1 cellular context compared by ENCODE assay signal in the genomic region with DNA sequence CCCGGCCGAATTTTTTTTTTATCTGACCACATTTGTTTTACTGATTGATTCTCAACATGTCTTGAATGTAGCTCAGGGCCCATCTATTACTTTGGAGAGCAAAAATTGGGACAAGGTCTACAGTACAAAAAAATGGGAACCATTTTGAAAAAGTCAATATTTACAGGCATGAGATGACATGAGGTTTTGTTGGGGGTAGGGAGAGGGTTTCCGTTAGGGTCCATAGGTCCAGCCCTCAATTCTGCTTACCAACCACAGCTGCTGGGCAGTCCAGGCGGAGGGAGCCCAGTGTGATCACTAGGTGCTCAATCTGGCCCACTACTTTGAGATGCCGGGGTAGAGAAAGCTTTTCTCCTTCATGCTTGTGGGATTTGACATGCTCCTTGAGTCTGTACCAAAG.
TF ChIP-seq lines count a peak whose summit lies in the region.

No MANE protein-coding gene starts in this region.

TF ChIP-seq in HepG2, 621 proteins besides CTCF, POLR2A, EP300 and RAD21 (continues in another document):
- TF ChIP-seq SIN3A (IDR thresholded peaks at IDR 0.05; ENCODE audit: borderline replicate concordance, low read depth, low read length) (no peak), ETV5 (CRISPR knock-in tag; IDR thresholded peaks at IDR 0.05; ENCODE audit: borderline replicate concordance) (peak; percentile 26; the same call in 1 of the 2 replicates), TEAD3 (CRISPR knock-in tag; optimal IDR thresholded peaks at IDR 0.05; ENCODE audit: borderline replicate concordance) (peak; percentile 39), LCORL (IDR thresholded peaks at IDR 0.05) (no peak), LCORL (CRISPR knock-in tag; IDR thresholded peaks at IDR 0.05) (peak; percentile 57; the same call in 1 of the 2 replicates), FOXP1 (IDR thresholded peaks at IDR 0.05) (no peak), FOXP1 (CRISPR knock-in tag; IDR thresholded peaks at IDR 0.05) (peak; percentile 25; the same call in 1 of the 2 replicates), KDM6A (CRISPR knock-in tag; IDR thresholded peaks at IDR 0.05; ENCODE audit: low read depth) (0 out of 2 replicates have a peak, but pooled peaks have one; percentile 45), SOX5 (CRISPR knock-in tag; IDR thresholded peaks at IDR 0.05; ENCODE audit: borderline replicate concordance) (0 out of 2 replicates have a peak, but pooled peaks have one; percentile 26), MED1 (CRISPR knock-in tag; IDR thresholded peaks at IDR 0.05) (0 out of 2 replicates have a peak, but pooled peaks have one; percentile 35), ZSCAN25 (CRISPR knock-in tag; IDR thresholded peaks at IDR 0.05) (peak; percentile 52; the same call in 1 of the 2 replicates), GABPA (IDR thresholded peaks at IDR 0.05; ENCODE audit: low read depth, low read length) (no peak), GABPA (CRISPR knock-in tag; IDR thresholded peaks at IDR 0.05; ENCODE audit: low read depth) (peak; percentile 44; the same call in 1 of the 2 replicates), IRF2 (CRISPR knock-in tag; IDR thresholded peaks at IDR 0.05) (0 out of 2 replicates have a peak, but pooled peaks have one; percentile 17), ARID5B (CRISPR knock-in tag; IDR thresholded peaks at IDR 0.05) (peak; percentile 42), FOXA1 (IDR thresholded peaks at IDR 0.05) (no peak), FOXA1 (CRISPR knock-in tag; IDR thresholded peaks at IDR 0.05) (peak; percentile 46; the same call in 1 of the 2 replicates), ZFP41 (CRISPR knock-in tag; IDR thresholded peaks at IDR 0.05; ENCODE audit: borderline replicate concordance) (no peak), ZFAT (CRISPR knock-in tag; conservative IDR thresholded peaks at IDR 0.05) (no peak), PAXIP1 (CRISPR knock-in tag; conservative IDR thresholded peaks at IDR 0.05) (peak; percentile 86)
- TF ChIP-seq, protein P1, sequence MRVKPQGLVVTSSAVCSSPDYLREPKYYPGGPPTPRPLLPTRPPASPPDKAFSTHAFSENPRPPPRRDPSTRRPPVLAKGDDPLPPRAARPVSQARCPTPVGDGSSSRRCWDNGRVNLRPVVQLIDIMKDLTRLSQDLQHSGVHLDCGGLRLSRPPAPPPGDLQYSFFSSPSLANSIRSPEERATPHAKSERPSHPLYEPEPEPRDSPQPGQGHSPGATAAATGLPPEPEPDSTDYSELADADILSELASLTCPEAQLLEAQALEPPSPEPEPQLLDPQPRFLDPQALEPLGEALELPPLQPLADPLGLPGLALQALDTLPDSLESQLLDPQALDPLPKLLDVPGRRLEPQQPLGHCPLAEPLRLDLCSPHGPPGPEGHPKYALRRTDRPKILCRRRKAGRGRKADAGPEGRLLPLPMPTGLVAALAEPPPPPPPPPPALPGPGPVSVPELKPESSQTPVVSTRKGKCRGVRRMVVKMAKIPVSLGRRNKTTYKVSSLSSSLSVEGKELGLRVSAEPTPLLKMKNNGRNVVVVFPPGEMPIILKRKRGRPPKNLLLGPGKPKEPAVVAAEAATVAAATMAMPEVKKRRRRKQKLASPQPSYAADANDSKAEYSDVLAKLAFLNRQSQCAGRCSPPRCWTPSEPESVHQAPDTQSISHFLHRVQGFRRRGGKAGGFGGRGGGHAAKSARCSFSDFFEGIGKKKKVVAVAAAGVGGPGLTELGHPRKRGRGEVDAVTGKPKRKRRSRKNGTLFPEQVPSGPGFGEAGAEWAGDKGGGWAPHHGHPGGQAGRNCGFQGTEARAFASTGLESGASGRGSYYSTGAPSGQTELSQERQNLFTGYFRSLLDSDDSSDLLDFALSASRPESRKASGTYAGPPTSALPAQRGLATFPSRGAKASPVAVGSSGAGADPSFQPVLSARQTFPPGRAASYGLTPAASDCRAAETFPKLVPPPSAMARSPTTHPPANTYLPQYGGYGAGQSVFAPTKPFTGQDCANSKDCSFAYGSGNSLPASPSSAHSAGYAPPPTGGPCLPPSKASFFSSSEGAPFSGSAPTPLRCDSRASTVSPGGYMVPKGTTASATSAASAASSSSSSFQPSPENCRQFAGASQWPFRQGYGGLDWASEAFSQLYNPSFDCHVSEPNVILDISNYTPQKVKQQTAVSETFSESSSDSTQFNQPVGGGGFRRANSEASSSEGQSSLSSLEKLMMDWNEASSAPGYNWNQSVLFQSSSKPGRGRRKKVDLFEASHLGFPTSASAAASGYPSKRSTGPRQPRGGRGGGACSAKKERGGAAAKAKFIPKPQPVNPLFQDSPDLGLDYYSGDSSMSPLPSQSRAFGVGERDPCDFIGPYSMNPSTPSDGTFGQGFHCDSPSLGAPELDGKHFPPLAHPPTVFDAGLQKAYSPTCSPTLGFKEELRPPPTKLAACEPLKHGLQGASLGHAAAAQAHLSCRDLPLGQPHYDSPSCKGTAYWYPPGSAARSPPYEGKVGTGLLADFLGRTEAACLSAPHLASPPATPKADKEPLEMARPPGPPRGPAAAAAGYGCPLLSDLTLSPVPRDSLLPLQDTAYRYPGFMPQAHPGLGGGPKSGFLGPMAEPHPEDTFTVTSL (CRISPR knock-in tag; IDR thresholded peaks at IDR 0.05; ENCODE audit: borderline replicate concordance) = peak; percentile 69; the same call in 1 of the 2 replicates
- TF ChIP-seq, protein P2, sequence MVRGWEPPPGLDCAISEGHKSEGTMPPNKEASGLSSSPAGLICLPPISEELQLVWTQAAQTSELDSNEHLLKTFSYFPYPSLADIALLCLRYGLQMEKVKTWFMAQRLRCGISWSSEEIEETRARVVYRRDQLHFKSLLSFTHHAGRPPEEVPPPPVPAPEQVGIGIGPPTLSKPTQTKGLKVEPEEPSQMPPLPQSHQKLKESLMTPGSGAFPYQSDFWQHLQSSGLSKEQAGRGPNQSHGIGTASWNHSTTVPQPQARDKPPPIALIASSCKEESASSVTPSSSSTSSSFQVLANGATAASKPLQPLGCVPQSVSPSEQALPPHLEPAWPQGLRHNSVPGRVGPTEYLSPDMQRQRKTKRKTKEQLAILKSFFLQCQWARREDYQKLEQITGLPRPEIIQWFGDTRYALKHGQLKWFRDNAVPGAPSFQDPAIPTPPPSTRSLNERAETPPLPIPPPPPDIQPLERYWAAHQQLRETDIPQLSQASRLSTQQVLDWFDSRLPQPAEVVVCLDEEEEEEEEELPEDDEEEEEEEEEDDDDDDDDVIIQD (CRISPR knock-in tag; IDR thresholded peaks at IDR 0.05; ENCODE audit: low read depth) = peak; percentile 77; the same call in 1 of the 2 replicates
- TF ChIP-seq, protein P3, sequence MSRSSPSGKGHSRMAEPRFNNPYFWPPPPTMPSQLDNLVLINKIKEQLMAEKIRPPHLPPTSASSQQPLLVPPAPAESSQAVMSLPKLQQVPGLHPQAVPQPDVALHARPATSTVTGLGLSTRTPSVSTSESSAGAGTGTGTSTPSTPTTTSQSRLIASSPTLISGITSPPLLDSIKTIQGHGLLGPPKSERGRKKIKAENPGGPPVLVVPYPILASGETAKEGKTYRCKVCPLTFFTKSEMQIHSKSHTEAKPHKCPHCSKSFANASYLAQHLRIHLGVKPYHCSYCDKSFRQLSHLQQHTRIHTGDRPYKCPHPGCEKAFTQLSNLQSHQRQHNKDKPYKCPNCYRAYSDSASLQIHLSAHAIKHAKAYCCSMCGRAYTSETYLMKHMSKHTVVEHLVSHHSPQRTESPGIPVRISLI (CRISPR knock-in tag; IDR thresholded peaks at IDR 0.05; ENCODE audit: borderline replicate concordance) = peak; percentile 44; the same call in 1 of the 2 replicates
- TF ChIP-seq, protein P4, sequence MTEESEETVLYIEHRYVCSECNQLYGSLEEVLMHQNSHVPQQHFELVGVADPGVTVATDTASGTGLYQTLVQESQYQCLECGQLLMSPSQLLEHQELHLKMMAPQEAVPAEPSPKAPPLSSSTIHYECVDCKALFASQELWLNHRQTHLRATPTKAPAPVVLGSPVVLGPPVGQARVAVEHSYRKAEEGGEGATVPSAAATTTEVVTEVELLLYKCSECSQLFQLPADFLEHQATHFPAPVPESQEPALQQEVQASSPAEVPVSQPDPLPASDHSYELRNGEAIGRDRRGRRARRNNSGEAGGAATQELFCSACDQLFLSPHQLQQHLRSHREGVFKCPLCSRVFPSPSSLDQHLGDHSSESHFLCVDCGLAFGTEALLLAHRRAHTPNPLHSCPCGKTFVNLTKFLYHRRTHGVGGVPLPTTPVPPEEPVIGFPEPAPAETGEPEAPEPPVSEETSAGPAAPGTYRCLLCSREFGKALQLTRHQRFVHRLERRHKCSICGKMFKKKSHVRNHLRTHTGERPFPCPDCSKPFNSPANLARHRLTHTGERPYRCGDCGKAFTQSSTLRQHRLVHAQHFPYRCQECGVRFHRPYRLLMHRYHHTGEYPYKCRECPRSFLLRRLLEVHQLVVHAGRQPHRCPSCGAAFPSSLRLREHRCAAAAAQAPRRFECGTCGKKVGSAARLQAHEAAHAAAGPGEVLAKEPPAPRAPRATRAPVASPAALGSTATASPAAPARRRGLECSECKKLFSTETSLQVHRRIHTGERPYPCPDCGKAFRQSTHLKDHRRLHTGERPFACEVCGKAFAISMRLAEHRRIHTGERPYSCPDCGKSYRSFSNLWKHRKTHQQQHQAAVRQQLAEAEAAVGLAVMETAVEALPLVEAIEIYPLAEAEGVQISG (CRISPR knock-in tag; IDR thresholded peaks at IDR 0.05) = no peak
- TF ChIP-seq, protein P5, sequence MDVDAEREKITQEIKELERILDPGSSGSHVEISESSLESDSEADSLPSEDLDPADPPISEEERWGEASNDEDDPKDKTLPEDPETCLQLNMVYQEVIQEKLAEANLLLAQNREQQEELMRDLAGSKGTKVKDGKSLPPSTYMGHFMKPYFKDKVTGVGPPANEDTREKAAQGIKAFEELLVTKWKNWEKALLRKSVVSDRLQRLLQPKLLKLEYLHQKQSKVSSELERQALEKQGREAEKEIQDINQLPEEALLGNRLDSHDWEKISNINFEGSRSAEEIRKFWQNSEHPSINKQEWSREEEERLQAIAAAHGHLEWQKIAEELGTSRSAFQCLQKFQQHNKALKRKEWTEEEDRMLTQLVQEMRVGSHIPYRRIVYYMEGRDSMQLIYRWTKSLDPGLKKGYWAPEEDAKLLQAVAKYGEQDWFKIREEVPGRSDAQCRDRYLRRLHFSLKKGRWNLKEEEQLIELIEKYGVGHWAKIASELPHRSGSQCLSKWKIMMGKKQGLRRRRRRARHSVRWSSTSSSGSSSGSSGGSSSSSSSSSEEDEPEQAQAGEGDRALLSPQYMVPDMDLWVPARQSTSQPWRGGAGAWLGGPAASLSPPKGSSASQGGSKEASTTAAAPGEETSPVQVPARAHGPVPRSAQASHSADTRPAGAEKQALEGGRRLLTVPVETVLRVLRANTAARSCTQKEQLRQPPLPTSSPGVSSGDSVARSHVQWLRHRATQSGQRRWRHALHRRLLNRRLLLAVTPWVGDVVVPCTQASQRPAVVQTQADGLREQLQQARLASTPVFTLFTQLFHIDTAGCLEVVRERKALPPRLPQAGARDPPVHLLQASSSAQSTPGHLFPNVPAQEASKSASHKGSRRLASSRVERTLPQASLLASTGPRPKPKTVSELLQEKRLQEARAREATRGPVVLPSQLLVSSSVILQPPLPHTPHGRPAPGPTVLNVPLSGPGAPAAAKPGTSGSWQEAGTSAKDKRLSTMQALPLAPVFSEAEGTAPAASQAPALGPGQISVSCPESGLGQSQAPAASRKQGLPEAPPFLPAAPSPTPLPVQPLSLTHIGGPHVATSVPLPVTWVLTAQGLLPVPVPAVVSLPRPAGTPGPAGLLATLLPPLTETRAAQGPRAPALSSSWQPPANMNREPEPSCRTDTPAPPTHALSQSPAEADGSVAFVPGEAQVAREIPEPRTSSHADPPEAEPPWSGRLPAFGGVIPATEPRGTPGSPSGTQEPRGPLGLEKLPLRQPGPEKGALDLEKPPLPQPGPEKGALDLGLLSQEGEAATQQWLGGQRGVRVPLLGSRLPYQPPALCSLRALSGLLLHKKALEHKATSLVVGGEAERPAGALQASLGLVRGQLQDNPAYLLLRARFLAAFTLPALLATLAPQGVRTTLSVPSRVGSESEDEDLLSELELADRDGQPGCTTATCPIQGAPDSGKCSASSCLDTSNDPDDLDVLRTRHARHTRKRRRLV (CRISPR knock-in tag; IDR thresholded peaks at IDR 0.05) = no peak
